Comparison of ENCODE assay signal across 10 cellular contexts in the genomic region with DNA sequence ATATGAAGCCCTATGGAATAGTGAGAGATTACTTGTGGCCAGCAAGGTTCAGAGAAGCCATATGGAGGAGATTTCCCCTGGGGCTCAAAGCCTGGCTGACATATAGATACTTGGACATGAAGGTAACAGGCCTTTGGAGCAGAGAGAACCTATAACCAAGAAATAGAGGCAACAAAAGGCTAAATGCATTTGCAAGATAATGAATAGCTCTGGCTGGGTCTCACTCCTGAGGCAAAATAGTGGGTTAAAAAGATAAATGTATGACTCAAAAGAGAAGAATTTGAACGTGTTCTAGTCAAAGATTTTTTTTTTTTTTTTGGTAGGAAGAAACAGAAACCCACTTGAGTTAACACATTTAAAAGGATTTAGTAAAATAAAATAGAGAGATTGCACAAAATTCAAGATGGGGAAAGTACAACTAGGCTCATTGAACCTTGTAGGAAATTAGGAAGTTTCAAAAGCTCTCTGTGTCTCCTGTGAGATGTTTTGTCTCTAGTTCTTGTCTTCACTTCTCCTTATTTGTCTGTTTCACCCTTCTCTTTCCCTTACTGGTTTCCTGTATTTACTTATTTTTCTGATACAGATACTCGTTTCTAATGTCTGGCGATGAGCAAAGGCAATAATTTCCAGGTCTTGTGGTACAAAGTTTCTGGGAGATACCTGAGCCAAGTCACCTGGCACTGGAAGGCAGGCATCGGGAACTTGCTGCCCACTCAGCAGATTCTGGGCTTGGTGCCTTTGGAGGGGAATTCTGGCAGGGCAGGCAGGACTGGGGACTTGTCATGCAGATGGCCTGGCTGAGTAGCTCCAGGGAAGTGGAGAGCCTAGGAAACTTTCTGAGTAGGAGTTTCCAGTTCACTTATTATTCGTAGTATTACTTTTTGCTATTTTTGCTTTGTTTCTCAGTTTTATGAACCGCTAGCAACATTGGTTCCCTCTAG. TPM values are rescaled to one million over a fixed set of nuclear protein-coding genes. Genes with fewer than 3 reads are reported as not detected.
DNase-seq lines count a peak whose midpoint lies in the region; ATAC-seq and TF ChIP-seq lines count a peak whose summit lies in the region.
"Had no signal": no experiment of that assay in that cellular context is flagged by ENCODE, and none has a peak within 500 bp of the region (broad histone marks: within the 10 kb centered on the region; RNA-seq: fewer than 3 reads in every experiment).

No MANE protein-coding gene starts in this region.

- WGBS in spleen, 5 donors, result 45 to 57% (median 49%) methylated on average over 6 of the region's 6 CpGs

- DNase-seq in NOMO-1 (lab: John Stamatoyannopoulos, UW; ENCODE audit: unreplicated experiment in 2 of 2) (peak; percentile 20 to 82), foreskin keratinocyte (peak; percentile 37 to 58), spleen (no peak), NCI-H2029 (lab: John Stamatoyannopoulos, UW) (no peak), NCI-H1092 (lab: John Stamatoyannopoulos, UW) (no peak), NCI-H2171 treated with DMSO at 0.1 percent for 48 hours (lab: John Stamatoyannopoulos, UW) (no peak)
- DNase-seq: activated naive CD4-positive, alpha-beta T cell treated with anti-CD3 and anti-CD28 coated beads, Interleukin-2, amount 10 ng/mL, durations not matched to agents 7 days and 5 days had no signal

- TF ChIP-seq CTCF in foreskin keratinocyte (conservative IDR thresholded peaks at IDR 0.05) (no peak), spleen (IDR thresholded peaks at IDR 0.05 in 8 of 11, conservative IDR thresholded peaks at IDR 0.05 in 3 of 11) (no peak)

- no peak overlapping the region for H3K27ac ChIP-seq in foreskin keratinocyte
- H3K27ac ChIP-seq in spleen, result peak overlapping the region; percentile 26 to 82 (median 60)

- ATAC-seq in GM21447 (IDR thresholded peaks at IDR 0.05; ENCODE audit: unreplicated experiment) (peak; percentile 58), foreskin keratinocyte (peak; percentile 61), HG02763 (IDR thresholded peaks at IDR 0.05; ENCODE audit: unreplicated experiment) (no peak)

- H3K4me1 ChIP-seq in foreskin keratinocyte, result peaks cover 21% of the 10 kb centered on the region
- H3K4me1 ChIP-seq in spleen, result peaks cover 0 to 34% (median 14%) of the 10 kb centered on the region in 6 donors

- H3K9me3 ChIP-seq in spleen, result no peaks in the 10 kb centered on the region

- peak overlapping the region in 1 of 8 donors; percentile 39 for H3K4me3 ChIP-seq in spleen
- H3K4me3 ChIP-seq: skin epidermis had no signal

- no peaks in the 10 kb centered on the region for H3K27me3 ChIP-seq in foreskin keratinocyte
- H3K27me3 ChIP-seq in spleen (replicated peaks in 1 of 7), result no peaks in the 10 kb centered on the region

- H3K36me3 ChIP-seq in spleen, result no peaks in the 10 kb centered on the region

- no peak for TF ChIP-seq POLR2A in spleen (IDR thresholded peaks at IDR 0.05)

- intact Hi-C loops in spleen (cut with DNase I; ENCODE audit: low total_unique reads), result no loop called here

RNA-seq across cellular contexts. Expression of a gene that starts 49.2 kb away (rescaled TPM):
- total RNA-seq in foreskin keratinocyte (8.3 and 8.4 TPM in 2 replicates), spleen (10 to 100 TPM; 51.0 to 79.9 (median 67.2) TPM)
- polyA plus RNA-seq in foreskin keratinocyte (1.5 and 1.9 TPM in 2 replicates), spleen (10 to 100 TPM; 10.9 to 12.9 (median 11.5) TPM)

Comparison
In these comparisons a context has a peak if more than half of its experiments do, and no peak if none do; other contexts are left out.
1. DNase-seq: peak in NOMO-1 (2 of 2) and foreskin keratinocyte (2 of 2); none in spleen (single experiment), NCI-H2029 (single experiment), NCI-H1092 (single experiment) and NCI-H2171 treated with DMSO at 0.1 percent for 48 hours (single experiment).